Comparison of ENCODE assay signal across 1 cellular context in the genomic region with DNA sequence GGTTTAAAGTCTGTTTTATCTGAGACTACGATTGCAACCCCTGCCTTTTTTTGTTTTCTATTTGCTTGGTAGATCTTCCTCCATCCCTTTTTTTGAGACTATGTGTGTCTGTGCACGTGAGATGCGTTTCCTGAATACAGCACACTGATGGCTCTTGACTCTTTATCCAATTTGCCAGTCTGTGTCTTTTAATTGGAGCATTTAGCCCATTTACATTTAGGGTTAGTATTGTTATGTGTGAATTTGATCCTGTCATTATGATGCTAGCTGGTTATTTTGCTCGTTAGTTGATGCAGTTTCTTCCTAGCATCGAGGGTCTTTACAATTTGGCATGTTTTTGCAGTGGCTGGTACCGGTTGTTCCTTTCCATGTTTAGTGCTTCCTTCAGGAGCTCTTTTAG. TPM values are rescaled to one million over a fixed set of nuclear protein-coding genes. Genes with fewer than 3 reads are reported as not detected.
"Had no signal": no experiment of that assay in that cellular context is flagged by ENCODE, and none has a peak within 500 bp of the region (broad histone marks: within the 10 kb centered on the region; RNA-seq: fewer than 3 reads in every experiment).

No MANE protein-coding gene starts in this region.

RNA-seq across cellular contexts. Expression of gene SLAMF6, which starts 44.0 kb away (rescaled TPM):
- total RNA-seq: G401 had no signal
